24 cellular contexts compared by ENCODE assay signal in the genomic region with DNA sequence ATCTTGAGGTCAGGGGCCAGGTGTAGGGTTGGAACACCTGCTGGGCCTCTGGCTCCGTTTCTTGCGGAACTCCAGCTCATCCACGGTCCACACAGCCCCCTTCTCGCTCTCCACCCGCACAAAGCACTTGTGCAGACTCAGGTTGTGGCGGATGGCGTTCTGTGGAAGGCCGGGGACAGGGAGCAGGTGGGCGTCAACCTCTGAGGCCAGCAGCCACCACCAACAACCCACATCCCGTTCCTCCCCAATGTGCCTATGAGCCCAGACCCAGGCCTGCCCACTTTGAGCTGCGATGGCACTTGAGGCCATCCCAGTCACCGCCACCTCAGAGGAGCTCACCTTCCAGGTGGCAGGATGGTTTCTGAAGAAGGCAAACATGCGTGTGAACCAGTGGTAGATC. TPM values are rescaled to one million over a fixed set of nuclear protein-coding genes. Genes with fewer than 3 reads are reported as not detected.
DNase-seq lines count a peak whose midpoint lies in the region; ATAC-seq, FAIRE-seq and TF ChIP-seq lines count a peak whose summit lies in the region.
"Had no signal": no experiment of that assay in that cellular context is flagged by ENCODE, and none has a peak within 500 bp of the region (broad histone marks: within the 10 kb centered on the region; RNA-seq: fewer than 3 reads in every experiment).

No MANE protein-coding gene starts in this region.

- H3K36me3 Mint-ChIP-seq in CD4-positive, CD25-positive, alpha-beta regulatory T cell, result peaks cover 14% of the 10 kb centered on the region
- H3K36me3 Mint-ChIP-seq in activated T-helper 17 cell treated with anti-CD3 and anti-CD28 coated beads, Interleukin-2, amount 50 U/mL, for 72 hours (ENCODE audit: low read depth), result peaks cover 76% of the 10 kb centered on the region
- H3K36me3 Mint-ChIP-seq in stimulated activated memory B cell treated with anti-CD40 and anti-IgM and Interleukin-4, amounts not matched to agents 10 μg/mL and 1 μg/mL and 100 μg/mL, for 72 hours, result peaks cover 44% of the 10 kb centered on the region

- peaks cover 0 to 70% (median 20%) of the 10 kb centered on the region in 4 donors for H3K4me1 Mint-ChIP-seq in CD4-positive, CD25-positive, alpha-beta regulatory T cell
- peaks cover 8% of the 10 kb centered on the region for H3K4me1 Mint-ChIP-seq in activated T-helper 17 cell treated with anti-CD3 and anti-CD28 coated beads, Interleukin-2, amount 50 U/mL, for 72 hours
- no peaks in the 10 kb centered on the region for H3K4me1 Mint-ChIP-seq in stimulated activated memory B cell treated with anti-CD40 and anti-IgM and Interleukin-4, amounts not matched to agents 10 μg/mL and 1 μg/mL and 100 μg/mL, for 72 hours
- H3K4me1 Mint-ChIP-seq: H9 had no signal

- peak overlapping the region; percentile 66 for H3K27ac ChIP-seq in CD4-positive, CD25-positive, alpha-beta regulatory T cell (ENCODE audit: insufficient read depth, low read length, poor library complexity, severe bottlenecking)
- no peak overlapping the region for H3K27ac ChIP-seq in kidney (ENCODE audit: low read depth in 2 of 2, low read length in 2 of 2)
- H3K27ac ChIP-seq: BLaER1, HL-60 had no signal

- no peak for ATAC-seq in CD4-positive, CD25-positive, alpha-beta regulatory T cell (ENCODE audit: low read depth in 2 of 2)
- no peak for ATAC-seq in activated T-helper 17 cell treated with anti-CD3 and anti-CD28 coated beads, Interleukin-2, amount 50 U/mL, for 72 hours (replicated peaks)
- no peak for ATAC-seq in stimulated activated memory B cell treated with anti-CD40 and anti-IgM and Interleukin-4, amounts not matched to agents 10 μg/mL and 1 μg/mL and 100 μg/mL, for 72 hours
- no peak for ATAC-seq in Right ventricle myocardium superior (ENCODE audit: poor library complexity)
- ATAC-seq in HG03280 (IDR thresholded peaks at IDR 0.05; ENCODE audit: unreplicated experiment), result no peak
- ATAC-seq: GM12878 had no signal

- peaks cover 39% of the 10 kb centered on the region for H3K36me3 ChIP-seq in CD4-positive, CD25-positive, alpha-beta regulatory T cell (ENCODE audit: control insufficient read depth, insufficient read depth, low read length)
- H3K36me3 ChIP-seq in kidney (ENCODE audit: control insufficient read depth in 1 of 2, insufficient read depth in 2 of 2, low read length in 2 of 2), result peaks cover 0 to 4% of the 10 kb centered on the region in 2 donors

- no peaks in the 10 kb centered on the region for H3K27me3 ChIP-seq in CD4-positive, CD25-positive, alpha-beta regulatory T cell (ENCODE audit: control insufficient read depth, insufficient read depth, low read length)

- H3K9me3 ChIP-seq in CD4-positive, CD25-positive, alpha-beta regulatory T cell (ENCODE audit: control insufficient read depth in 2 of 2, low read length in 2 of 2), result no peaks in the 10 kb centered on the region
- no peaks in the 10 kb centered on the region for H3K9me3 ChIP-seq in kidney (ENCODE audit: control insufficient read depth in 1 of 2, low read length in 2 of 2)
- H3K9me3 ChIP-seq: BLaER1 had no signal

- FAIRE-seq in kidney (lab: Jason Lieb, UNC), result no peak
- FAIRE-seq: GM12878 had no signal

- peaks cover 0 to 2% (median 0%) of the 10 kb centered on the region in 7 donors for H3K9me3 Mint-ChIP-seq in CD4-positive, CD25-positive, alpha-beta regulatory T cell
- no peaks in the 10 kb centered on the region for H3K9me3 Mint-ChIP-seq in activated T-helper 17 cell treated with anti-CD3 and anti-CD28 coated beads, Interleukin-2, amount 50 U/mL, for 72 hours
- no peaks in the 10 kb centered on the region for H3K9me3 Mint-ChIP-seq in stimulated activated memory B cell treated with anti-CD40 and anti-IgM and Interleukin-4, amounts not matched to agents 10 μg/mL and 1 μg/mL and 100 μg/mL, for 72 hours
- H3K9me3 Mint-ChIP-seq: CD8-positive, alpha-beta memory T cell had no signal

- intact Hi-C loops in kidney (cut with DNase I) (no loop called here), Right ventricle myocardium superior (cut with DNase I) (no loop called here)

- H3K9ac ChIP-seq in kidney (ENCODE audit: low read length in 2 of 2), result no peak overlapping the region
- H3K9ac ChIP-seq: BLaER1 had no signal

- H3K27me3 Mint-ChIP-seq in CD4-positive, CD25-positive, alpha-beta regulatory T cell, result no peaks in the 10 kb centered on the region
- no peaks in the 10 kb centered on the region for H3K27me3 Mint-ChIP-seq in activated T-helper 17 cell treated with anti-CD3 and anti-CD28 coated beads, Interleukin-2, amount 50 U/mL, for 72 hours
- no peaks in the 10 kb centered on the region for H3K27me3 Mint-ChIP-seq in stimulated activated memory B cell treated with anti-CD40 and anti-IgM and Interleukin-4, amounts not matched to agents 10 μg/mL and 1 μg/mL and 100 μg/mL, for 72 hours

- H3K4me1 ChIP-seq in CD4-positive, CD25-positive, alpha-beta regulatory T cell (ENCODE audit: control insufficient read depth, insufficient read depth, low read length, poor library complexity, severe bottlenecking), result peaks cover 68% of the 10 kb centered on the region
- no peaks in the 10 kb centered on the region for H3K4me1 ChIP-seq in kidney (ENCODE audit: control insufficient read depth in 1 of 2, insufficient read depth in 1 of 2, low read depth in 1 of 2, low read length in 2 of 2)
- H3K4me1 ChIP-seq: BLaER1 had no signal

- peak overlapping the region in 2 of 3 donors; percentile 90 to 93 for H3K27ac Mint-ChIP-seq in CD4-positive, CD25-positive, alpha-beta regulatory T cell
- peak overlapping the region; percentile 70 for H3K27ac Mint-ChIP-seq in activated T-helper 17 cell treated with anti-CD3 and anti-CD28 coated beads, Interleukin-2, amount 50 U/mL, for 72 hours
- H3K27ac Mint-ChIP-seq in stimulated activated memory B cell treated with anti-CD40 and anti-IgM and Interleukin-4, amounts not matched to agents 10 μg/mL and 1 μg/mL and 100 μg/mL, for 72 hours, result peak overlapping the region; percentile 8
- H3K27ac Mint-ChIP-seq: H9 had no signal

- no peak for TF ChIP-seq CTCF in kidney (IDR thresholded peaks at IDR 0.05; ENCODE audit: borderline replicate concordance, extremely low read depth, insufficient read depth)

- peak in 1 of 3 donors; percentile 73 for DNase-seq in CD4-positive, CD25-positive, alpha-beta regulatory T cell
- DNase-seq in kidney, result peak; percentile 36
- DNase-seq in HUDEP-2 (lab: John Stamatoyannopoulos, UW; ENCODE audit: unreplicated experiment in 76 of 76), result no peak
- DNase-seq in Right ventricle myocardium superior, result no peak
- DNase-seq: 8988T; CD8-positive, alpha-beta memory T cell; COR-L47; DMS 273 treated with DMSO at 0.1 percent for 48 hours; DMS53; DND-41; EL; GOT3; H9; IMR-90 had no signal

- peak overlapping the region; percentile 41 to 96 (median 48) for H3K4me3 Mint-ChIP-seq in CD4-positive, CD25-positive, alpha-beta regulatory T cell
- H3K4me3 Mint-ChIP-seq in activated T-helper 17 cell treated with anti-CD3 and anti-CD28 coated beads, Interleukin-2, amount 50 U/mL, for 72 hours, result no peak overlapping the region
- H3K4me3 Mint-ChIP-seq in stimulated activated memory B cell treated with anti-CD40 and anti-IgM and Interleukin-4, amounts not matched to agents 10 μg/mL and 1 μg/mL and 100 μg/mL, for 72 hours, result no peak overlapping the region
- H3K4me3 Mint-ChIP-seq: H9 had no signal

- no peak overlapping the region for H3K4me3 ChIP-seq in CD4-positive, CD25-positive, alpha-beta regulatory T cell (ENCODE audit: low read depth, low read length)
- no peak overlapping the region for H3K4me3 ChIP-seq in kidney (ENCODE audit: low read length in 2 of 2)
- H3K4me3 ChIP-seq: BLaER1, GM12878 had no signal

RNA-seq across cellular contexts. Expression of a gene that starts 13.2 kb away (rescaled TPM):
- total RNA-seq in CD4-positive, CD25-positive, alpha-beta regulatory T cell, result 198 TPM
- 100 to 1,000 TPM; 154 to 190 (median 172) TPM for polyA plus RNA-seq in CD4-positive, CD25-positive, alpha-beta regulatory T cell
- total RNA-seq in activated T-helper 17 cell treated with anti-CD3 and anti-CD28 coated beads, Interleukin-2, amount 50 U/mL, for 72 hours, result 100 to 1,000 TPM in 1 of 2 donors, 10 to 100 TPM in 1; 80.4 to 109 TPM
- total RNA-seq in kidney (2.0 TPM), Right ventricle myocardium superior (not detected)
- polyA plus RNA-seq in kidney (ENCODE audit: insufficient read depth, low read depth, low replicate concordance), result 0.45 TPM
- total RNA-seq: A673, G401, HT1080, IMR-90 had no signal

RNA-seq across cellular contexts. Expression of a gene that starts 16.1 kb away (rescaled TPM):
- total RNA-seq in CD4-positive, CD25-positive, alpha-beta regulatory T cell, result 18.3 TPM
- polyA plus RNA-seq in CD4-positive, CD25-positive, alpha-beta regulatory T cell, result 10 to 100 TPM; 18.8 to 34.6 (median 28.0) TPM
- 10 to 100 TPM; 21.7 to 33.0 TPM for total RNA-seq in activated T-helper 17 cell treated with anti-CD3 and anti-CD28 coated beads, Interleukin-2, amount 50 U/mL, for 72 hours
- total RNA-seq in kidney (18.5 TPM), Right ventricle myocardium superior (10.8 TPM)
- polyA plus RNA-seq in kidney (ENCODE audit: insufficient read depth, low read depth, low replicate concordance), result 13.4 TPM

RNA-seq across cellular contexts. Expression of a gene that starts 18.2 kb away (rescaled TPM):
- 0.69 TPM for total RNA-seq in CD4-positive, CD25-positive, alpha-beta regulatory T cell
- not detected for polyA plus RNA-seq in CD4-positive, CD25-positive, alpha-beta regulatory T cell
- total RNA-seq in activated T-helper 17 cell treated with anti-CD3 and anti-CD28 coated beads, Interleukin-2, amount 50 U/mL, for 72 hours, result 1 to 10 TPM in 1 of 2 donors, under 1 TPM in 1; 0.82 to 6.2 TPM
- total RNA-seq in kidney, result 0.25 TPM
- polyA plus RNA-seq in kidney (ENCODE audit: insufficient read depth, low read depth, low replicate concordance), result 0.15 TPM
- total RNA-seq in Right ventricle myocardium superior, result 0.11 TPM
- total RNA-seq: A673, G401, HT1080, IMR-90 had no signal
- polyA plus RNA-seq: AG04450; CD8-positive, alpha-beta memory T cell; IMR-90 had no signal

RNA-seq across cellular contexts. Expression of a gene that starts 18.3 kb away (rescaled TPM):
- 19.4 TPM for total RNA-seq in CD4-positive, CD25-positive, alpha-beta regulatory T cell
- polyA plus RNA-seq in CD4-positive, CD25-positive, alpha-beta regulatory T cell, result 10 to 100 TPM; 11.8 to 28.0 (median 15.1) TPM
- total RNA-seq in activated T-helper 17 cell treated with anti-CD3 and anti-CD28 coated beads, Interleukin-2, amount 50 U/mL, for 72 hours, result 1 to 10 TPM; 6.6 to 8.8 TPM
- total RNA-seq in kidney (4.5 TPM), Right ventricle myocardium superior (21.9 TPM)
- polyA plus RNA-seq in kidney (ENCODE audit: insufficient read depth, low read depth, low replicate concordance), result 5.1 TPM

RNA-seq across cellular contexts. Expression of a gene that starts 51.3 kb away (rescaled TPM):
- total RNA-seq in CD4-positive, CD25-positive, alpha-beta regulatory T cell, result 1.3 TPM
- under 1 TPM; 0.67 to 0.95 (median 0.84) TPM for polyA plus RNA-seq in CD4-positive, CD25-positive, alpha-beta regulatory T cell
- 10 to 100 TPM; 16.6 to 53.4 TPM for total RNA-seq in activated T-helper 17 cell treated with anti-CD3 and anti-CD28 coated beads, Interleukin-2, amount 50 U/mL, for 72 hours
- total RNA-seq in kidney (4.0 TPM), Right ventricle myocardium superior (1.6 TPM)
- 7.2 TPM for polyA plus RNA-seq in kidney (ENCODE audit: insufficient read depth, low read depth, low replicate concordance)

Comparison
In these comparisons a context has a peak if more than half of its experiments do, and no peak if none do; other contexts are left out.
1. H3K27ac Mint-ChIP-seq: peak in every context shown above with its lines; median percentile 92 in CD4-positive, CD25-positive, alpha-beta regulatory T cell; 70 in activated T-helper 17 cell treated with anti-CD3 and anti-CD28 coated beads, Interleukin-2, amount 50 U/mL, for 72 hours; 8 in stimulated activated memory B cell treated with anti-CD40 and anti-IgM and Interleukin-4, amounts not matched to agents 10 μg/mL and 1 μg/mL and 100 μg/mL, for 72 hours.
2. H3K4me3 Mint-ChIP-seq: peak in CD4-positive, CD25-positive, alpha-beta regulatory T cell (4 of 4); none in activated T-helper 17 cell treated with anti-CD3 and anti-CD28 coated beads, Interleukin-2, amount 50 U/mL, for 72 hours (single experiment) and stimulated activated memory B cell treated with anti-CD40 and anti-IgM and Interleukin-4, amounts not matched to agents 10 μg/mL and 1 μg/mL and 100 μg/mL, for 72 hours (single experiment).
3. RNA of a gene that starts 13.2 kb away (total RNA-seq): 198 TPM in CD4-positive, CD25-positive, alpha-beta regulatory T cell (single experiment) and 80.4 to 109 TPM in activated T-helper 17 cell treated with anti-CD3 and anti-CD28 coated beads, Interleukin-2, amount 50 U/mL, for 72 hours; 2.0 TPM in kidney (single experiment) and not detected in Right ventricle myocardium superior (single experiment); every median in the first group is over 10 times any median in the second.